8 cellular contexts compared by ENCODE assay signal in genomic region chr6:34888874-34889555, GRCh38. TPM values are rescaled to one million over a fixed set of nuclear protein-coding genes. Genes with fewer than 3 reads are reported as not detected.
DNase-seq lines count a peak whose midpoint lies in the region; FAIRE-seq and TF ChIP-seq lines count a peak whose summit lies in the region.

TSS of gene ANKS1A (plus strand) at chr6:34889255. CDS start at chr6:34889403, 148 bp downstream.

- H2AFZ ChIP-seq in neuron (ENCODE audit: low read depth, low read length): peak within 1 kb of the TSS; percentile 91

- H3K4me1 ChIP-seq in neuron (ENCODE audit: insufficient read depth, low read length) (peaks cover 13% of the 10 kb centered on the region), stomach smooth muscle (ENCODE audit: control insufficient read depth, insufficient read depth, low read length) (peaks cover 20% of the 10 kb centered on the region)

- H3K27ac ChIP-seq in stomach smooth muscle (ENCODE audit: low read length): peak within 1 kb of the TSS; percentile 91

- no peaks in the 10 kb centered on the region for H3K27me3 ChIP-seq in neuron (ENCODE audit: insufficient read depth, low read length)
- H3K27me3 ChIP-seq in stomach smooth muscle (ENCODE audit: control insufficient read depth in 1 of 2, insufficient read depth in 2 of 2, low read length in 2 of 2): no peaks in the 10 kb centered on the region

- peak; percentile 72; the same call in 1 of the 2 replicates for TF ChIP-seq POLR2A in Raji (IDR thresholded peaks at IDR 0.05; ENCODE audit: insufficient read depth, low read depth, low read length)

- FAIRE-seq in frontal cortex (lab: Jason Lieb, UNC): no peak

- H3K9me3 ChIP-seq in neuron (ENCODE audit: low read length): no peaks in the 10 kb centered on the region
- H3K9me3 ChIP-seq in stomach smooth muscle (ENCODE audit: control insufficient read depth in 2 of 2, low read length in 2 of 2): no peaks in the 10 kb centered on the region

- peak within 1 kb of the TSS; percentile 98 for H3K4me3 ChIP-seq in Jurkat, Clone E6-1 (ENCODE audit: low read length)
- peak within 1 kb of the TSS; percentile 94 for H3K4me3 ChIP-seq in neuron (ENCODE audit: low read length)
- peak within 1 kb of the TSS; percentile 88 to 98 for H3K4me3 ChIP-seq in stomach smooth muscle (ENCODE audit: low read length in 2 of 2)

- DNase-seq in AG20443 (ENCODE audit: low spot score) (peak; percentile 87), GM19240 (ENCODE audit: insufficient read length, low spot score) (peak; percentile 40), activated gamma-delta T cell (lab: John Stamatoyannopoulos, UW) (peak; percentile 85), frontal cortex (ENCODE audit: low spot score in 2 of 2) (peak; percentile 88)
- peak; percentile 63 for DNase-seq in Jurkat, Clone E6-1 (ENCODE audit: low read depth, low spot score)

- H3K36me3 ChIP-seq in neuron (ENCODE audit: insufficient read depth, low read length) (peaks cover 9% of the 10 kb centered on the region), stomach smooth muscle (ENCODE audit: control insufficient read depth in 2 of 2, insufficient read depth in 2 of 2, low read length in 2 of 2) (no peaks in the 10 kb centered on the region)

- peak within 1 kb of the TSS; percentile 85 to 98 for H3K9ac ChIP-seq in stomach smooth muscle (ENCODE audit: low read length in 2 of 2)

RNA-seq across cellular contexts. Expression of gene ANKS1A, which starts in this region (rescaled TPM):
- polyA plus RNA-seq in Jurkat, Clone E6-1 (2012; ENCODE audit: insufficient read depth, insufficient read length): 9.2 TPM
- total RNA-seq in frontal cortex: 12.2 TPM

Comparison
In these comparisons a context has a peak if more than half of its experiments do, and no peak if none do; other contexts are left out.
1. Peak in every context shown above with its lines: DNase-seq, H3K4me3 ChIP-seq and H3K27ac ChIP-seq.